Comparison of ENCODE assay signal across 20 cellular contexts in the genomic region with DNA sequence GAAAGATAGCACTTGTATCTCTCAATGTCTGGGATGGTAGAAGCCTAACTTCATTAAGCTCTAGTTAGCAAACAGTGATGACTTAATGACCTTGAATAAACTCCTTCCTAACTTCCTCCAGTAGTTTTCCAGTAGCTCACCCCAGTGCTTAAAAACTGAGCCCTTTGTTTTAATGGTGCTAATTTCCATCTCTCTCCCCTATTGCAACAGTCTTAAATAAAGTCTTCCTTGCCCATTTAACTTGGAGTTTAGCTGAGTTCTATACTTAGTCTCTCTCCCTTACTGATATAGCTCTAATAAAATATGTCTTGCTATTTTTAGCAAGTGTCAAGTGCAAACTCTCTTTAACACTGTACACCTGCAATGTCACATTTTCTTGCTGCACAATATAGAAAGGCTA.
A peak's percentile ranks its signal among the peaks of the same experiment; 100 is the strongest.
DNase-seq lines count a peak whose midpoint lies in the region; ATAC-seq and TF ChIP-seq lines count a peak whose summit lies in the region.
"Had no signal": no experiment of that assay in that cellular context is flagged by ENCODE, and none has a peak within 500 bp of the region (broad histone marks: within the 10 kb centered on the region; RNA-seq: fewer than 3 reads in every experiment).

No MANE protein-coding gene starts in this region.

- no peak for ATAC-seq in activated T-cell treated with anti-CD3 and anti-CD28 coated beads, Interleukin-2, amount 50 U/mL, for 4 hours
- ATAC-seq: GM12878 had no signal

- H3K4me1 ChIP-seq in HEK293 (ENCODE audit: control insufficient read depth, insufficient read depth, low read length): peaks cover 20% of the 10 kb centered on the region
- peaks cover 8% of the 10 kb centered on the region for H3K4me1 ChIP-seq in endodermal cell (ENCODE audit: control insufficient read depth, insufficient read depth, low read length)
- H3K4me1 ChIP-seq in neural progenitor cell: peaks cover 19% of the 10 kb centered on the region
- H3K4me1 ChIP-seq: BE2C; BLaER1 treated with 17β-estradiol and CSF1 and Interleukin-3, amounts not matched to agents 10 nM and 100 nM; HAP-1 had no signal

- H3K36me3 Mint-ChIP-seq in endodermal cell (ENCODE audit: low read depth) (no peaks in the 10 kb centered on the region), neural progenitor cell (no peaks in the 10 kb centered on the region)
- no peaks in the 10 kb centered on the region for H3K36me3 Mint-ChIP-seq in activated T-cell treated with anti-CD3 and anti-CD28 coated beads, Interleukin-2, amount 50 U/mL, for 4 hours (ENCODE audit: insufficient read depth)
- H3K36me3 Mint-ChIP-seq: CD14-positive monocyte; CD8-positive, alpha-beta memory T cell had no signal

- no peaks in the 10 kb centered on the region for H4K20me1 ChIP-seq in neural progenitor cell (ENCODE audit: low read depth)
- H4K20me1 ChIP-seq: BLaER1 treated with 17β-estradiol and CSF1 and Interleukin-3, amounts not matched to agents 10 nM and 100 nM had no signal

- H3K27ac ChIP-seq in HEK293 (ENCODE audit: extremely low read depth, low read depth, low read length): no peak overlapping the region
- H3K27ac ChIP-seq in endodermal cell (ENCODE audit: low read depth, low read length): no peak overlapping the region
- H3K27ac ChIP-seq in neural progenitor cell: no peak overlapping the region
- H3K27ac ChIP-seq: BLaER1 treated with 17β-estradiol and CSF1 and Interleukin-3, amounts not matched to agents 10 nM and 100 nM had no signal

- H3K27me3 ChIP-seq in endodermal cell (ENCODE audit: control insufficient read depth, insufficient read depth, low read length, poor library complexity, severe bottlenecking): no peaks in the 10 kb centered on the region
- H3K27me3 ChIP-seq in neural progenitor cell: no peaks in the 10 kb centered on the region
- H3K27me3 ChIP-seq: BE2C; BLaER1 treated with 17β-estradiol and CSF1 and Interleukin-3, amounts not matched to agents 10 nM and 100 nM had no signal

- H3K9me3 Mint-ChIP-seq in endodermal cell (peaks cover 25% of the 10 kb centered on the region), neural progenitor cell (no peaks in the 10 kb centered on the region)
- H3K9me3 Mint-ChIP-seq in activated T-cell treated with anti-CD3 and anti-CD28 coated beads, Interleukin-2, amount 50 U/mL, for 4 hours: peaks cover 22% of the 10 kb centered on the region

- H3K4me1 Mint-ChIP-seq in endodermal cell (peaks cover 20% of the 10 kb centered on the region), neural progenitor cell (peaks cover 3% of the 10 kb centered on the region)
- no peaks in the 10 kb centered on the region for H3K4me1 Mint-ChIP-seq in activated T-cell treated with anti-CD3 and anti-CD28 coated beads, Interleukin-2, amount 50 U/mL, for 4 hours (ENCODE audit: low read depth)
- H3K4me1 Mint-ChIP-seq: CD14-positive monocyte; CD8-positive, alpha-beta memory T cell had no signal

- no peak overlapping the region for H2AFZ ChIP-seq in neural progenitor cell (replicated peaks)

- POLR2A ChIA-PET in HEK293 (lab: Yijun Ruan, JAX): no interaction called here

- H3K4me3 ChIP-seq in HEK293 (ENCODE audit: low read depth, low read length): no peak overlapping the region
- peak overlapping the region; percentile 41 for H3K4me3 ChIP-seq in endodermal cell (ENCODE audit: low read length)
- no peak overlapping the region for H3K4me3 ChIP-seq in neural progenitor cell
- H3K4me3 ChIP-seq: BLaER1 treated with 17β-estradiol and CSF1 and Interleukin-3, amounts not matched to agents 10 nM and 100 nM; GM12878; HAP-1 had no signal

- H3K4me3 Mint-ChIP-seq in endodermal cell (no peak overlapping the region), neural progenitor cell (no peak overlapping the region)
- no peak overlapping the region for H3K4me3 Mint-ChIP-seq in activated T-cell treated with anti-CD3 and anti-CD28 coated beads, Interleukin-2, amount 50 U/mL, for 4 hours
- H3K4me3 Mint-ChIP-seq: CD14-positive monocyte; CD4-positive, alpha-beta T cell; CD8-positive, alpha-beta memory T cell had no signal

- H3K27me3 Mint-ChIP-seq in endodermal cell (ENCODE audit: insufficient read depth) (no peaks in the 10 kb centered on the region), neural progenitor cell (ENCODE audit: insufficient read depth, low read depth) (peaks cover 4% of the 10 kb centered on the region)
- no peaks in the 10 kb centered on the region for H3K27me3 Mint-ChIP-seq in activated T-cell treated with anti-CD3 and anti-CD28 coated beads, Interleukin-2, amount 50 U/mL, for 4 hours (ENCODE audit: low read depth)
- H3K27me3 Mint-ChIP-seq: CD4-positive, alpha-beta T cell; CD8-positive, alpha-beta memory T cell had no signal

- H3K36me3 ChIP-seq in HEK293 (ENCODE audit: control insufficient read depth in 2 of 2, insufficient read depth in 1 of 2, low read length in 2 of 2) (no peaks in the 10 kb centered on the region), endodermal cell (ENCODE audit: control insufficient read depth, insufficient read depth, low read length) (no peaks in the 10 kb centered on the region), neural progenitor cell (no peaks in the 10 kb centered on the region)
- H3K36me3 ChIP-seq: BE2C; BLaER1 treated with 17β-estradiol and CSF1 and Interleukin-3, amounts not matched to agents 10 nM and 100 nM; HAP-1 had no signal

- H3K79me2 ChIP-seq in neural progenitor cell (ENCODE audit: low read depth): no peaks in the 10 kb centered on the region

- H3K27ac Mint-ChIP-seq in endodermal cell (no peak overlapping the region), neural progenitor cell (no peak overlapping the region)
- H3K27ac Mint-ChIP-seq: CD14-positive monocyte; CD4-positive, alpha-beta T cell; CD8-positive, alpha-beta memory T cell had no signal

- H3K4me2 ChIP-seq in neural progenitor cell: no peak overlapping the region
- H3K4me2 ChIP-seq: BLaER1 treated with 17β-estradiol and CSF1 and Interleukin-3, amounts not matched to agents 10 nM and 100 nM had no signal

- H3K9me3 ChIP-seq in HEK293 (ENCODE audit: control insufficient read depth, insufficient read depth, low read depth, low read length) (no peaks in the 10 kb centered on the region), endodermal cell (ENCODE audit: control insufficient read depth, low read length) (peaks cover 18% of the 10 kb centered on the region), neural progenitor cell (ENCODE audit: low read depth) (no peaks in the 10 kb centered on the region)
- H3K9me3 ChIP-seq: BE2C, HAP-1 had no signal

- H3K9ac ChIP-seq in endodermal cell (ENCODE audit: extremely low read depth, low read length, poor library complexity, severe bottlenecking): no peak overlapping the region
- no peak overlapping the region for H3K9ac ChIP-seq in neural progenitor cell
- H3K9ac ChIP-seq: BLaER1 treated with 17β-estradiol and CSF1 and Interleukin-3, amounts not matched to agents 10 nM and 100 nM had no signal

- DNase-seq in endodermal cell (no peak), renal cortical epithelial cell (ENCODE audit: low read depth) (peak; percentile 13), A172 (ENCODE audit: low spot score) (no peak), neural progenitor cell (ENCODE audit: low spot score) (no peak)
- DNase-seq in activated T-cell treated with anti-CD3 and anti-CD28 coated beads, Interleukin-2, amount 50 U/mL, for 4 hours: no peak
- DNase-seq: ACHN; AML-193; BE2C; CD4-positive, alpha-beta T cell; CD8-positive, alpha-beta memory T cell; DMS 273 treated with DMSO at 0.1 percent for 48 hours; DMS79; EL; GDM1; GOT3 had no signal

- peaks cover 12% of the 10 kb centered on the region for H3F3A ChIP-seq in neural progenitor cell (ENCODE audit: low read depth)

- CTCF ChIA-PET in HEK293 (lab: Yijun Ruan, JAX): no interaction called here

- TF ChIP-seq CTCF in HEK293 (tag by site-specific recombination; IDR thresholded peaks at IDR 0.05) (no peak), endodermal cell (conservative IDR thresholded peaks at IDR 0.05) (no peak), neural progenitor cell (IDR thresholded peaks at IDR 0.05) (no peak)

TF ChIP-seq in HEK293, 187 proteins besides CTCF, POLR2A, EP300 and RAD21:
- TF ChIP-seq ZNF169 (tag by site-specific recombination; IDR thresholded peaks at IDR 0.05) (peak; percentile 69; the same call in 1 of the 2 replicates), SETDB1 (IDR thresholded peaks at IDR 0.05; ENCODE audit: insufficient read length, low read length) (peak; percentile 56), TRIM28 (IDR thresholded peaks at IDR 0.05; ENCODE audit: borderline replicate concordance, low read length) (0 out of 2 replicates have a peak, but pooled peaks have one; percentile 34), ZBTB17 (tag by site-specific recombination; IDR thresholded peaks at IDR 0.05) (no peak)
TF ChIP-seq in HEK293: peak in this region for 3.
